Comparison of ENCODE assay signal across 28 cellular contexts in the genomic region with DNA sequence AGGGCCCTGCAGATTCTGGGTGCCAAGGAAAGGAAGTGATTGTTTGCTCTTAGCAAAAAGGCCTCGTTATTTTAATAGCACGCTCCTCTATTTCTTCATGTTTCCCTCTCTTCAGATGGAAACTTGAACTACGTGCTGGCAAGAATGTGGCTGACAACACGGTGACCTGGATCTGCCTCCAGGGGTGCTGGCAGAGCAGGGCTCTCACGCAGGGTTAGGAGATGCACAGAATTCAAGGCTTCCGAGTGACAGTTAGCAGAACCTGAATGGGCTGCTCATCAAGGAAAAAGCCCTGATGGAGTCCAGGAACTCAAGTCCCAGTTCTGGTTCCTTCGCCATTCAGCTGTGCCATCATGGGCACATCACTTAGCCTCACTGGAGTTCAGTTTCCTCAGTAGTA. TPM values are rescaled to one million over a fixed set of nuclear protein-coding genes. Genes with fewer than 3 reads are reported as not detected.
"Had no signal": no experiment of that assay in that cellular context is flagged by ENCODE, and none has a peak within 500 bp of the region (broad histone marks: within the 10 kb centered on the region; RNA-seq: fewer than 3 reads in every experiment).

No MANE protein-coding gene starts in this region.

- H3K9me3 ChIP-seq: colonic mucosa, esophagus squamous epithelium, left lung, mucosa of descending colon, neutrophil, sigmoid colon, stomach, thyroid gland, upper lobe of left lung had no signal

- H3K27ac Mint-ChIP-seq: mesothelial cell of epicardium; natural killer cell treated with Interleukin-12 subunit alpha and Interleukin-12 subunit beta and Interleukin-15 and Interleukin-18, amount 100 ng/mL, for 72 hours; stimulated activated effector memory CD8-positive, alpha-beta T cell treated with anti-CD3 and anti-CD28 coated beads, Interleukin-12 subunit alpha, Interleukin-12 subunit beta, amount 100 ng/mL, for 72 hours had no signal

- H3K4me3 Mint-ChIP-seq: mesothelial cell of epicardium; naive B cell; natural killer cell treated with Interleukin-12 subunit alpha and Interleukin-12 subunit beta and Interleukin-15 and Interleukin-18, amount 100 ng/mL, for 72 hours; neural crest cell; stimulated activated effector memory CD8-positive, alpha-beta T cell treated with anti-CD3 and anti-CD28 coated beads, Interleukin-12 subunit alpha, Interleukin-12 subunit beta, amount 100 ng/mL, for 72 hours had no signal

- H3K9me3 Mint-ChIP-seq: mesothelial cell of epicardium; naive B cell; natural killer cell treated with Interleukin-12 subunit alpha and Interleukin-12 subunit beta and Interleukin-15 and Interleukin-18, amount 100 ng/mL, for 72 hours; neural crest cell; stimulated activated effector memory CD8-positive, alpha-beta T cell treated with anti-CD3 and anti-CD28 coated beads, Interleukin-12 subunit alpha, Interleukin-12 subunit beta, amount 100 ng/mL, for 72 hours had no signal

- H3K4me3 ChIP-seq: colonic mucosa, esophagus squamous epithelium, left lung, mucosa of descending colon, sigmoid colon, stomach, thyroid gland, upper lobe of left lung had no signal

- H3K4me1 ChIP-seq: colonic mucosa, parathyroid adenoma, sigmoid colon had no signal

- H2AFZ ChIP-seq: parathyroid adenoma had no signal

- H3K36me3 Mint-ChIP-seq: mesothelial cell of epicardium; naive B cell; natural killer cell treated with Interleukin-12 subunit alpha and Interleukin-12 subunit beta and Interleukin-15 and Interleukin-18, amount 100 ng/mL, for 72 hours; stimulated activated effector memory CD8-positive, alpha-beta T cell treated with anti-CD3 and anti-CD28 coated beads, Interleukin-12 subunit alpha, Interleukin-12 subunit beta, amount 100 ng/mL, for 72 hours had no signal

- H3K79me2 ChIP-seq: parathyroid adenoma had no signal

- H3K9ac ChIP-seq: parathyroid adenoma had no signal

- DNase-seq: colonic mucosa; dermis blood vessel endothelial cell; effector memory CD4-positive, alpha-beta T cell; erythroblast; esophagus squamous epithelium; foreskin melanocyte; left cardiac atrium; left lung; mesenchymal stem cell; mucosa of descending colon; naive B cell; sigmoid colon; stimulated activated CD4-positive, alpha-beta T cell treated with anti-CD3 and anti-CD28 coated beads, Interleukin-2, amount 100 ng/mL, for 24 hours; stimulated activated CD4-positive, alpha-beta T cell treated with anti-CD3 and anti-CD28 coated beads, Interleukin-4, amount 100 ng/mL, for 24 hours; stimulated activated naive CD4-positive, alpha-beta T cell treated with Interleukin-2 at 50 U/mL for 16 hours; stomach; thyroid gland; upper lobe of left lung had no signal

- H3K27ac ChIP-seq: colonic mucosa, esophagus squamous epithelium, left lung, neutrophil, parathyroid adenoma, sigmoid colon, stomach, thyroid gland, upper lobe of left lung had no signal

- H3K27me3 ChIP-seq: colonic mucosa, esophagus squamous epithelium, left lung, neutrophil, sigmoid colon, stomach, thyroid gland, upper lobe of left lung had no signal

- ATAC-seq: left cardiac atrium; left lung; mucosa of descending colon; natural killer cell treated with Interleukin-12 subunit alpha and Interleukin-12 subunit beta and Interleukin-15 and Interleukin-18, amount 100 ng/mL, for 72 hours; stimulated activated effector memory CD8-positive, alpha-beta T cell treated with anti-CD3 and anti-CD28 coated beads, Interleukin-12 subunit alpha, Interleukin-12 subunit beta, amount 100 ng/mL, for 72 hours had no signal

- H3K36me3 ChIP-seq: colonic mucosa, esophagus squamous epithelium, left lung, neutrophil, sigmoid colon, stomach, thyroid gland, upper lobe of left lung had no signal

- H3K4me1 Mint-ChIP-seq: naive B cell; stimulated activated effector memory CD8-positive, alpha-beta T cell treated with anti-CD3 and anti-CD28 coated beads, Interleukin-12 subunit alpha, Interleukin-12 subunit beta, amount 100 ng/mL, for 72 hours had no signal

RNA-seq across cellular contexts. Expression of gene CYP19A1, which starts 22.7 kb away (rescaled TPM):
- total RNA-seq: chondrocyte; colonic mucosa; dermis blood vessel endothelial cell; kidney epithelial cell; lung microvascular endothelial cell; mesothelial cell of epicardium; natural killer cell treated with Interleukin-12 subunit alpha and Interleukin-12 subunit beta and Interleukin-15 and Interleukin-18, amount 100 ng/mL, for 72 hours; neural crest cell; progenitor cell of endocrine pancreas had no signal

RNA-seq across cellular contexts. Expression of gene GLDN, which starts 25.7 kb away (rescaled TPM):
- total RNA-seq: dermis blood vessel endothelial cell; kidney epithelial cell; lung microvascular endothelial cell; natural killer cell treated with Interleukin-12 subunit alpha and Interleukin-12 subunit beta and Interleukin-15 and Interleukin-18, amount 100 ng/mL, for 72 hours had no signal
